ENCODE assay signal across 16 cellular contexts in the genomic region with DNA sequence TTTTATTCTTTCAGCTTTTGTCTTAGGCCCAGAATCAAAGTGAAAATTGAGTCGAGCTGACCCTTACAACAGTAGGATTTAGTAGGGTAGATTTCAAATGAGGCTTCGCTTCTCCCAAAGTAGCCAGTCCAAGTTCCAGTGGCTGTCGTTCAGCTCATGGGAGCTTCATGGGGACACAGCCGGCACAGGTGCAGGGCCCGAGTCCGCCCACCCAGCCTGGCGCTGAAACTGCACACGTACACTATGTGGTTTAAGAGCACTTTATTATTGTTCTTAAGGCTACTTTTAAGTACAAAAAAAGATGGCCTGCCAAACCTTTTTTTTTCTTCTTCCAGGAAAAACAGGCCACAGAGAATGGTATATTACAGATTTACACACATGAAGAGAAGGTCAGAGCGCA.
DNase-seq lines count a peak whose midpoint lies in the region; ATAC-seq and TF ChIP-seq lines count a peak whose summit lies in the region.
"Had no signal": no experiment of that assay in that cellular context is flagged by ENCODE, and none has a peak within 500 bp of the region (broad histone marks: within the 10 kb centered on the region; RNA-seq: fewer than 3 reads in every experiment).

No MANE protein-coding gene starts in this region.

- ATAC-seq in right cardiac atrium (no peak), GM18498 (IDR thresholded peaks at IDR 0.05; ENCODE audit: unreplicated experiment) (no peak)
- ATAC-seq in stimulated activated memory B cell treated with anti-CD40 and anti-IgM and Interleukin-4, amounts not matched to agents 10 μg/mL and 1 μg/mL and 100 μg/mL, for 72 hours, result no peak
- ATAC-seq: activated CD4-positive, alpha-beta T cell treated with anti-CD3 and anti-CD28 coated beads for 36 hours; mucosa of descending colon had no signal

- H3K27ac Mint-ChIP-seq in endodermal cell, result peak overlapping the region; percentile 66
- H3K27ac Mint-ChIP-seq in stimulated activated memory B cell treated with anti-CD40 and anti-IgM and Interleukin-4, amounts not matched to agents 10 μg/mL and 1 μg/mL and 100 μg/mL, for 72 hours, result no peak overlapping the region
- H3K27ac Mint-ChIP-seq: activated CD4-positive, alpha-beta T cell treated with anti-CD3 and anti-CD28 coated beads for 36 hours; activated naive CD4-positive, alpha-beta T cell treated with anti-CD3 and anti-CD28 coated beads, Interleukin-2, amount 50 U/mL, for 24 hours had no signal

- no peak overlapping the region for H3K4me3 Mint-ChIP-seq in endodermal cell
- no peak overlapping the region for H3K4me3 Mint-ChIP-seq in stimulated activated memory B cell treated with anti-CD40 and anti-IgM and Interleukin-4, amounts not matched to agents 10 μg/mL and 1 μg/mL and 100 μg/mL, for 72 hours
- H3K4me3 Mint-ChIP-seq: activated CD4-positive, alpha-beta T cell treated with anti-CD3 and anti-CD28 coated beads for 36 hours; activated naive CD4-positive, alpha-beta T cell treated with anti-CD3 and anti-CD28 coated beads, Interleukin-2, amount 50 U/mL, for 24 hours had no signal

- H3K27me3 ChIP-seq in cardiac muscle cell (no peaks in the 10 kb centered on the region), right cardiac atrium (ENCODE audit: control insufficient read depth, insufficient read depth) (no peaks in the 10 kb centered on the region), endodermal cell (ENCODE audit: control insufficient read depth, insufficient read depth, low read length, poor library complexity, severe bottlenecking) (no peaks in the 10 kb centered on the region), uterus (no peaks in the 10 kb centered on the region)
- H3K27me3 ChIP-seq: SJCRH30 had no signal

- H3K27ac ChIP-seq in cardiac muscle cell, result peak overlapping the region; percentile 51
- no peak overlapping the region for H3K27ac ChIP-seq in right cardiac atrium (ENCODE audit: low read length)
- peak overlapping the region; percentile 32 for H3K27ac ChIP-seq in endodermal cell (ENCODE audit: low read depth, low read length)
- H3K27ac ChIP-seq in uterus, result peak overlapping the region; percentile 53 to 88
- H3K27ac ChIP-seq: SJCRH30 had no signal

- H3K9me3 ChIP-seq in cardiac muscle cell (ENCODE audit: low read depth), result no peaks in the 10 kb centered on the region
- H3K9me3 ChIP-seq in right cardiac atrium (ENCODE audit: control insufficient read depth, low read length), result no peaks in the 10 kb centered on the region
- H3K9me3 ChIP-seq in endodermal cell (ENCODE audit: control insufficient read depth, low read length), result no peaks in the 10 kb centered on the region
- no peaks in the 10 kb centered on the region for H3K9me3 ChIP-seq in uterus
- H3K9me3 ChIP-seq: mucosa of descending colon, SJCRH30 had no signal

- H3K27me3 Mint-ChIP-seq in endodermal cell (ENCODE audit: insufficient read depth), result no peaks in the 10 kb centered on the region
- no peaks in the 10 kb centered on the region for H3K27me3 Mint-ChIP-seq in stimulated activated memory B cell treated with anti-CD40 and anti-IgM and Interleukin-4, amounts not matched to agents 10 μg/mL and 1 μg/mL and 100 μg/mL, for 72 hours
- H3K27me3 Mint-ChIP-seq: activated CD4-positive, alpha-beta T cell treated with anti-CD3 and anti-CD28 coated beads for 36 hours; activated naive CD4-positive, alpha-beta T cell treated with anti-CD3 and anti-CD28 coated beads, Interleukin-2, amount 50 U/mL, for 24 hours had no signal

- 87% methylated on average over 9 of the region's 9 CpGs for WGBS in right cardiac atrium
- 89 to 96% methylated on average over 6 to 9 of the region's 9 CpGs for WGBS in endodermal cell (ENCODE audit: insufficient coverage in 1 of 2, insufficient read length in 1 of 2), 2 experiments

- no peaks in the 10 kb centered on the region for H3K9me3 Mint-ChIP-seq in endodermal cell
- no peaks in the 10 kb centered on the region for H3K9me3 Mint-ChIP-seq in stimulated activated memory B cell treated with anti-CD40 and anti-IgM and Interleukin-4, amounts not matched to agents 10 μg/mL and 1 μg/mL and 100 μg/mL, for 72 hours
- H3K9me3 Mint-ChIP-seq: activated naive CD4-positive, alpha-beta T cell treated with anti-CD3 and anti-CD28 coated beads, Interleukin-2, amount 50 U/mL, for 24 hours had no signal

- DNase-seq in cardiac muscle cell (ENCODE audit: low read depth in 1 of 2, low spot score in 1 of 2) (no peak), right cardiac atrium (no peak), endodermal cell (no peak), posterior vena cava (ENCODE audit: low spot score) (peak; percentile 34), uterus (no peak), NCI-H1694 (lab: John Stamatoyannopoulos, UW) (no peak)
- DNase-seq: activated CD4-positive, alpha-beta T cell treated with anti-CD3 and anti-CD28 coated beads for 36 hours; activated CD8-positive, alpha-beta memory T cell treated with anti-CD3 and anti-CD28 coated beads, Interleukin-2, amount 50 U/mL, for 48 hours; EL; KG1; NCI-H226; SJCRH30 had no signal

- intact Hi-C loops in right cardiac atrium (cut with DNase I), result no loop called here
- intact Hi-C loops in posterior vena cava (cut with DNase I), result no loop called here
- intact Hi-C loops in uterus (cut with DNase I; ENCODE audit: low total_unique reads), result no loop called here

- H3K36me3 ChIP-seq in cardiac muscle cell (peaks cover 23% of the 10 kb centered on the region), endodermal cell (ENCODE audit: control insufficient read depth, insufficient read depth, low read length) (peaks cover 20% of the 10 kb centered on the region), uterus (no peaks in the 10 kb centered on the region)

- TF ChIP-seq CTCF in cardiac muscle cell (IDR thresholded peaks at IDR 0.05; ENCODE audit: low read depth, low read length) (no peak), endodermal cell (conservative IDR thresholded peaks at IDR 0.05) (no peak), uterus (IDR thresholded peaks at IDR 0.05) (no peak)

- no peak for TF ChIP-seq POLR2A in uterus (IDR thresholded peaks at IDR 0.05)

- no peak overlapping the region for H3K9ac ChIP-seq in endodermal cell (ENCODE audit: extremely low read depth, low read length, poor library complexity, severe bottlenecking)

- peaks cover 2% of the 10 kb centered on the region for H3K4me1 Mint-ChIP-seq in endodermal cell
- H3K4me1 Mint-ChIP-seq in stimulated activated memory B cell treated with anti-CD40 and anti-IgM and Interleukin-4, amounts not matched to agents 10 μg/mL and 1 μg/mL and 100 μg/mL, for 72 hours, result peaks cover 5% of the 10 kb centered on the region

- peaks cover 28% of the 10 kb centered on the region for H3K36me3 Mint-ChIP-seq in endodermal cell (ENCODE audit: low read depth)
- H3K36me3 Mint-ChIP-seq in stimulated activated memory B cell treated with anti-CD40 and anti-IgM and Interleukin-4, amounts not matched to agents 10 μg/mL and 1 μg/mL and 100 μg/mL, for 72 hours, result peaks cover 67% of the 10 kb centered on the region

- H3K4me1 ChIP-seq in cardiac muscle cell (ENCODE audit: low read depth) (peaks cover 4% of the 10 kb centered on the region), right cardiac atrium (ENCODE audit: control insufficient read depth, insufficient read depth, low read length) (peaks cover 33% of the 10 kb centered on the region), endodermal cell (ENCODE audit: control insufficient read depth, insufficient read depth, low read length) (peaks cover 5% of the 10 kb centered on the region), uterus (peaks cover 12 to 36% of the 10 kb centered on the region in 2 donors)

- H3K4me3 ChIP-seq in cardiac muscle cell (no peak overlapping the region), right cardiac atrium (ENCODE audit: low read length) (no peak overlapping the region), endodermal cell (ENCODE audit: low read length) (no peak overlapping the region), uterus (no peak overlapping the region)
- H3K4me3 ChIP-seq: mucosa of descending colon, SJCRH30 had no signal
